ENCODE assay signal across 8 cellular contexts in the genomic region with DNA sequence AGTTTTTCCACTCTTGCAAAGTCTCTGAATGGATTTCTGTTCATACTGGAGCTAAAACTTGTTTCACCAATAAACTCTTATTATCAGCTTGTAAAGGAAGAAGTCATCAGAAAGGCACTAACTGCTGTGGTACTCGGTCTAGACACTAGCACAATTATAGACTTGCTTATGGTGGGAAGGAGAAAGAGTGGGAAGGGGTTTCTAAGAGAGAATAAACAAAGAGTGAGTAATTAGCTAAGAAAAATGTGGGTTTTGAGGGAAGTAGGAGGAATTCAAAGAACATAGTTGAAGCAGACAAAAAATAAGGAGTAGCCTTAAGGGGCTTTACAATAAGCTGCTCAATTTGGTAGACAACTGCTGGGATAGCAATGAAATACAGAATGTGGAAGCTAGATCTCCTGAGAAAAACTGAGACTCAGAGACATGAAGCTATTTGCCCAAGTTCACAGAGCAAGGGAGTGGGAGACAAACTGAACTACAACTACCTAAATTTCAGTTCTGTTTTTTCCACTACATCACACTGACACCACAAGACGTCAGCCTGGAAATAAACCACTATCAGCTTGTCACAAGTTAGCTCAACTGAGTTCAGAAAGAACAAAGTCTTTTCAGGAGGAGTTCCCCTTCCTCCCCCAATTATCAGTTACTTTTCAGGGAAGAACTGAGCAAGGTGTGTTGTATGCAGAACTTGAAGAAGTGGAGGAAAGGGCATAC. TPM values are rescaled to one million over a fixed set of nuclear protein-coding genes. Genes with fewer than 3 reads are reported as not detected.
A peak's percentile ranks its signal among the peaks of the same experiment; 100 is the strongest.
DNase-seq lines count a peak whose midpoint lies in the region; ATAC-seq and TF ChIP-seq lines count a peak whose summit lies in the region.

No MANE protein-coding gene starts in this region.

- H3K4me3 ChIP-seq in coronary artery = no peak overlapping the region

- no peak for TF ChIP-seq CTCF in coronary artery (IDR thresholded peaks at IDR 0.05)

- peak overlapping the region in 1 of 2 donors; percentile 30 for H3K27ac ChIP-seq in coronary artery

- peak; percentile 40 to 68 for DNase-seq in NOMO-1 (lab: John Stamatoyannopoulos, UW; ENCODE audit: unreplicated experiment in 2 of 2)
- no peak for DNase-seq in NOMO-1 treated with dmso at 0.1 percent for 144 hours (lab: John Stamatoyannopoulos, UW; ENCODE audit: unreplicated experiment)
- peak; percentile 89 for DNase-seq in OCI-M1 (lab: John Stamatoyannopoulos, UW)
- DNase-seq in kidney glomerular epithelial cell (lab: John Stamatoyannopoulos, UW) = peak; percentile 5
- no peak for DNase-seq in coronary artery (ENCODE audit: low spot score)
- no peak for DNase-seq in SK-N-DZ (ENCODE audit: low spot score)
- DNase-seq in NCI-H2029 (lab: John Stamatoyannopoulos, UW) = no peak

- peak; percentile 58 for ATAC-seq in HG02642 (IDR thresholded peaks at IDR 0.05; ENCODE audit: poor library complexity, unreplicated experiment)

RNA-seq across cellular contexts. Expression of a gene that starts 59.7 kb away (rescaled TPM):
- polyA plus RNA-seq in SK-N-DZ (2014; cell fraction: cytosol; rRNA removed) = 28.3 and 30.4 TPM in 2 replicates
- polyA plus RNA-seq in SK-N-DZ (2014; cell fraction: nucleus; rRNA removed) = 53.2 and 66.1 TPM in 2 replicates

Comparison
In these comparisons a context has a peak if more than half of its experiments do, and no peak if none do; other contexts are left out.
1. DNase-seq: peak in NOMO-1 (2 of 2), OCI-M1 (single experiment) and kidney glomerular epithelial cell (single experiment); none in NOMO-1 treated with dmso at 0.1 percent for 144 hours (single experiment), coronary artery (single experiment), SK-N-DZ (single experiment) and NCI-H2029 (single experiment).